Comparison of ENCODE assay signal across 31 cellular contexts in genomic region chr5:75823811-75824210, GRCh38.
"Had no signal": no experiment of that assay in that cellular context is flagged by ENCODE, and none has a peak within 500 bp of the region (broad histone marks: within the 10 kb centered on the region; RNA-seq: fewer than 3 reads in every experiment).

No MANE protein-coding gene starts in this region.

- H3K9me3 ChIP-seq: colonic mucosa, esophagus muscularis mucosa, mucosa of descending colon, prostate gland, right atrium auricular region, suprapubic skin, transverse colon had no signal

- H3K4me3 ChIP-seq: colonic mucosa, esophagus muscularis mucosa, gastroesophageal sphincter, heart right ventricle, left lung, mucosa of descending colon, neural progenitor cell, prostate gland, right atrium auricular region, smooth muscle cell, suprapubic skin, transverse colon had no signal

- H3K9ac ChIP-seq: neural progenitor cell had no signal

- H3K4me3 Mint-ChIP-seq: mesothelial cell of epicardium; naive thymus-derived CD4-positive, alpha-beta T cell; nephron; neural progenitor cell; stimulated activated effector memory CD8-positive, alpha-beta T cell treated with anti-CD3 and anti-CD28 coated beads, Interleukin-12 subunit alpha, Interleukin-12 subunit beta, amount 100 ng/mL, for 72 hours; stimulated activated naive CD8-positive, alpha-beta T cell treated with anti-CD3 and anti-CD28 coated beads, Interleukin-15, Interleukin-2, amounts not matched to agents 100 ng/mL and 50 ng/mL, for 24 hours had no signal

- DNase-seq: colonic mucosa; dermis blood vessel endothelial cell; effector memory CD4-positive, alpha-beta T cell; foreskin keratinocyte; glutamatergic neuron; heart right ventricle; hippocampal formation; left cardiac atrium; left lung; mesenchymal stem cell; mucosa of descending colon; naive thymus-derived CD4-positive, alpha-beta T cell; nucleus accumbens; stimulated activated CD4-positive, alpha-beta T cell treated with anti-CD3 and anti-CD28 coated beads, Interleukin-12 subunit alpha, Interleukin-12 subunit beta, amount 100 ng/mL, for 4 hours; stimulated activated CD4-positive, alpha-beta T cell treated with anti-CD3 and anti-CD28 coated beads, Interleukin-1b, Interleukin-23, amount 100 ng/mL, for 48 hours; stimulated activated CD4-positive, alpha-beta T cell treated with anti-CD3 and anti-CD28 coated beads, Interleukin-4, amount 100 ng/mL, for 1 hour; transverse colon had no signal

- H3K27me3 ChIP-seq: colonic mucosa, esophagus muscularis mucosa, foreskin keratinocyte, gastroesophageal sphincter, heart right ventricle, left lung, neural progenitor cell, right atrium auricular region, suprapubic skin, transverse colon had no signal

- ATAC-seq: foreskin keratinocyte; gastroesophageal sphincter; heart right ventricle; left cardiac atrium; left lung; mucosa of descending colon; naive thymus-derived CD4-positive, alpha-beta T cell; sciatic nerve; stimulated activated effector memory CD8-positive, alpha-beta T cell treated with anti-CD3 and anti-CD28 coated beads, Interleukin-12 subunit alpha, Interleukin-12 subunit beta, amount 100 ng/mL, for 72 hours had no signal

- H3K36me3 ChIP-seq: colonic mucosa, esophagus muscularis mucosa, gastroesophageal sphincter, heart right ventricle, left lung, neural progenitor cell, prostate gland, right atrium auricular region, suprapubic skin, transverse colon had no signal

- H3K9me3 Mint-ChIP-seq: nephron; stimulated activated effector memory CD8-positive, alpha-beta T cell treated with anti-CD3 and anti-CD28 coated beads, Interleukin-12 subunit alpha, Interleukin-12 subunit beta, amount 100 ng/mL, for 72 hours; stimulated activated naive CD8-positive, alpha-beta T cell treated with anti-CD3 and anti-CD28 coated beads, Interleukin-15, Interleukin-2, amounts not matched to agents 100 ng/mL and 50 ng/mL, for 24 hours had no signal

- H3K27ac Mint-ChIP-seq: mesothelial cell of epicardium; naive thymus-derived CD4-positive, alpha-beta T cell; nephron; neural progenitor cell; stimulated activated effector memory CD8-positive, alpha-beta T cell treated with anti-CD3 and anti-CD28 coated beads, Interleukin-12 subunit alpha, Interleukin-12 subunit beta, amount 100 ng/mL, for 72 hours; stimulated activated naive CD8-positive, alpha-beta T cell treated with anti-CD3 and anti-CD28 coated beads, Interleukin-15, Interleukin-2, amounts not matched to agents 100 ng/mL and 50 ng/mL, for 24 hours had no signal

- FAIRE-seq: endothelial cell of umbilical vein, islet of Langerhans had no signal

- H3K4me1 ChIP-seq: colonic mucosa, esophagus muscularis mucosa, foreskin keratinocyte, gastroesophageal sphincter, left lung, neural progenitor cell, right atrium auricular region, suprapubic skin, transverse colon had no signal

- H3K36me3 Mint-ChIP-seq: mesothelial cell of epicardium; naive thymus-derived CD4-positive, alpha-beta T cell; neural progenitor cell; stimulated activated effector memory CD8-positive, alpha-beta T cell treated with anti-CD3 and anti-CD28 coated beads, Interleukin-12 subunit alpha, Interleukin-12 subunit beta, amount 100 ng/mL, for 72 hours had no signal

- H3K4me1 Mint-ChIP-seq: mesothelial cell of epicardium; naive thymus-derived CD4-positive, alpha-beta T cell; nephron; stimulated activated effector memory CD8-positive, alpha-beta T cell treated with anti-CD3 and anti-CD28 coated beads, Interleukin-12 subunit alpha, Interleukin-12 subunit beta, amount 100 ng/mL, for 72 hours had no signal

- H2AFZ ChIP-seq: neural progenitor cell had no signal

- H3K27ac ChIP-seq: colonic mucosa, esophagus muscularis mucosa, foreskin keratinocyte, gastroesophageal sphincter, heart right ventricle, left lung, neural progenitor cell, prostate gland, right atrium auricular region, suprapubic skin, transverse colon had no signal

- H3K4me2 ChIP-seq: neural progenitor cell, smooth muscle cell had no signal
